In genomic region chr1:230083746-230084407, GRCh38 we compare ENCODE assay signal across 10 cellular contexts. TPM values are rescaled to one million over a fixed set of nuclear protein-coding genes. Genes with fewer than 3 reads are reported as not detected.
DNase-seq lines count a peak whose midpoint lies in the region; ATAC-seq, FAIRE-seq and TF ChIP-seq lines count a peak whose summit lies in the region.
"Had no signal": no experiment of that assay in that cellular context is flagged by ENCODE, and none has a peak within 500 bp of the region (broad histone marks: within the 10 kb centered on the region; RNA-seq: fewer than 3 reads in every experiment).

No MANE protein-coding gene starts in this region.

- peaks cover 86% of the 10 kb centered on the region for H3K4me1 ChIP-seq in KMS-11 (ENCODE audit: low read depth, poor library complexity, severe bottlenecking)
- peaks cover 57% of the 10 kb centered on the region for H3K4me1 ChIP-seq in astrocyte (ENCODE audit: insufficient read depth, low read length)
- peaks cover 0 to 11% of the 10 kb centered on the region in 2 donors for H3K4me1 ChIP-seq in naive thymus-derived CD4-positive, alpha-beta T cell (ENCODE audit: control insufficient read depth in 2 of 2, insufficient read depth in 2 of 2, low read length in 2 of 2)

- H3K36me3 ChIP-seq in KMS-11 (ENCODE audit: insufficient read depth) (no peaks in the 10 kb centered on the region), astrocyte (ENCODE audit: insufficient read depth, low read length) (no peaks in the 10 kb centered on the region)
- H3K36me3 ChIP-seq in naive thymus-derived CD4-positive, alpha-beta T cell (ENCODE audit: control insufficient read depth in 2 of 3, insufficient read depth in 3 of 3, low read length in 3 of 3), result no peaks in the 10 kb centered on the region

- peaks cover 10% of the 10 kb centered on the region for H3K9me3 Mint-ChIP-seq in astrocyte (ENCODE audit: unreplicated experiment)
- peaks cover 0 to 10% (median 3%) of the 10 kb centered on the region in 11 donors for H3K9me3 Mint-ChIP-seq in naive thymus-derived CD4-positive, alpha-beta T cell

- H3K27ac ChIP-seq in AG04450 (ENCODE audit: low read depth, low read length), result peak overlapping the region; percentile 92
- H3K27ac ChIP-seq in KMS-11, result peak overlapping the region; percentile 89
- peak overlapping the region; percentile 96 for H3K27ac ChIP-seq in astrocyte (ENCODE audit: low read depth, low read length)
- H3K27ac ChIP-seq in naive thymus-derived CD4-positive, alpha-beta T cell (ENCODE audit: low read depth, low read length), result no peak overlapping the region

- DNase-seq in AG04450 (ENCODE audit: low read depth, low spot score) (no peak), astrocyte (ENCODE audit: low read depth) (no peak), NCI-H187 (lab: John Stamatoyannopoulos, UW) (no peak), cortex of kidney (lab: John Stamatoyannopoulos, UW) (no peak)
- DNase-seq in naive thymus-derived CD4-positive, alpha-beta T cell, result no peak
- DNase-seq: NCI-H526 treated with DMSO at 0.1 percent for 48 hours had no signal

- TF ChIP-seq CTCF in AG04450 (IDR thresholded peaks at IDR 0.05; ENCODE audit: low read depth, low read length) (no peak), KMS-11 (conservative IDR thresholded peaks at IDR 0.05; ENCODE audit: low read depth, low read length) (no peak), astrocyte (IDR thresholded peaks at IDR 0.05; ENCODE audit: insufficient read depth, low read depth, low read length) (no peak)

- H3K27me3 ChIP-seq in AG04450 (ENCODE audit: control insufficient read depth, insufficient read depth, low read length), result no peaks in the 10 kb centered on the region
- no peaks in the 10 kb centered on the region for H3K27me3 ChIP-seq in KMS-11 (ENCODE audit: insufficient read depth, low read depth)
- no peaks in the 10 kb centered on the region for H3K27me3 ChIP-seq in astrocyte (ENCODE audit: insufficient read depth, low read length)
- no peaks in the 10 kb centered on the region for H3K27me3 ChIP-seq in naive thymus-derived CD4-positive, alpha-beta T cell (ENCODE audit: control insufficient read depth in 2 of 2, insufficient read depth in 2 of 2, low read length in 2 of 2)

- peak overlapping the region; percentile 73 for H3K4me3 Mint-ChIP-seq in astrocyte (ENCODE audit: unreplicated experiment)
- peak overlapping the region in 8 of 10 donors; percentile 9 to 64 (median 40) for H3K4me3 Mint-ChIP-seq in naive thymus-derived CD4-positive, alpha-beta T cell
- H3K4me3 Mint-ChIP-seq: nephron had no signal

- H3K4me2 ChIP-seq in KMS-11, result peak overlapping the region; percentile 97
- H3K4me2 ChIP-seq in astrocyte (ENCODE audit: low read length), result peak overlapping the region; percentile 82

- peaks cover 93% of the 10 kb centered on the region for H3K4me1 Mint-ChIP-seq in astrocyte (ENCODE audit: low read depth, unreplicated experiment)
- H3K4me1 Mint-ChIP-seq in naive thymus-derived CD4-positive, alpha-beta T cell, result peaks cover 43 to 80% (median 56%) of the 10 kb centered on the region in 7 donors

- H3K9ac ChIP-seq in KMS-11 (peak overlapping the region; percentile 62), astrocyte (ENCODE audit: low read length) (peak overlapping the region; percentile 86)

- intact Hi-C loops in naive thymus-derived CD4-positive, alpha-beta T cell (cut with micrococcal nuclease), result loop anchor here in 1 of 2 donors (2.0 kb wide), 1 partner anchor 15 kb away; no protein-coding TSS in a partner anchor

- H4K20me1 ChIP-seq in KMS-11 (ENCODE audit: insufficient read depth) (peaks cover 12% of the 10 kb centered on the region; the same call in 1 of the 2 replicates), astrocyte (ENCODE audit: insufficient read depth, low read length) (peaks cover 11% of the 10 kb centered on the region)

- H3K79me2 ChIP-seq in KMS-11 (ENCODE audit: insufficient read depth, low read depth) (peaks cover 99% of the 10 kb centered on the region), astrocyte (ENCODE audit: insufficient read depth, low read length) (peaks cover 96% of the 10 kb centered on the region)

- peaks cover 8% of the 10 kb centered on the region for H3K9me3 ChIP-seq in AG04450 (ENCODE audit: control insufficient read depth, insufficient read depth, low read length)
- H3K9me3 ChIP-seq in astrocyte (ENCODE audit: insufficient read depth, low read depth, low read length), result peaks cover 5% of the 10 kb centered on the region
- peaks cover 0 to 12% (median 0%) of the 10 kb centered on the region in 3 experiments for H3K9me3 ChIP-seq in naive thymus-derived CD4-positive, alpha-beta T cell (ENCODE audit: control insufficient read depth in 2 of 3, low read length in 3 of 3)

- H3K4me3 ChIP-seq in AG04450 (ENCODE audit: low read depth, low read length) (no peak overlapping the region), KMS-11 (IDR thresholded peaks at IDR 0.05; ENCODE audit: insufficient read depth, low read depth, low read length) (peak overlapping the region; percentile 11), astrocyte (ENCODE audit: insufficient read depth, low read depth, low read length) (peak overlapping the region; percentile 20)
- no peak overlapping the region for H3K4me3 ChIP-seq in naive thymus-derived CD4-positive, alpha-beta T cell (ENCODE audit: low read length)

- H3K27me3 Mint-ChIP-seq in astrocyte (ENCODE audit: low read depth, unreplicated experiment), result no peaks in the 10 kb centered on the region
- peaks cover 0 to 5% (median 0%) of the 10 kb centered on the region in 5 donors for H3K27me3 Mint-ChIP-seq in naive thymus-derived CD4-positive, alpha-beta T cell

- H3K36me3 Mint-ChIP-seq in astrocyte (ENCODE audit: low read depth, unreplicated experiment), result peaks cover 28% of the 10 kb centered on the region
- H3K36me3 Mint-ChIP-seq in naive thymus-derived CD4-positive, alpha-beta T cell, result peaks cover 4 to 19% (median 6%) of the 10 kb centered on the region in 5 donors

- CTCF ChIA-PET in AG04450 (lab: Charles Lee), result no interaction called here
- CTCF ChIA-PET in naive thymus-derived CD4-positive, alpha-beta T cell (lab: Charles Lee), result no interaction called here

- POLR2A ChIA-PET in AG04450 (lab: Yijun Ruan, JAX), result interaction anchor here (0.7 to 2.5 kb wide), 4 partner anchors 10 to 30 kb away, joined by 3 to 16 read pairs (median 8); no protein-coding TSS in a partner anchor
- POLR2A ChIA-PET in naive thymus-derived CD4-positive, alpha-beta T cell (lab: Charles Lee), result interaction anchor here (0.9 kb wide), 1 partner anchor 13 kb away, joined by 5 read pairs; no protein-coding TSS in a partner anchor

- H2AFZ ChIP-seq in KMS-11 (ENCODE audit: low read depth) (no peak overlapping the region), astrocyte (ENCODE audit: low read depth, low read length) (no peak overlapping the region)

- no peak for FAIRE-seq in astrocyte (lab: Jason Lieb, UNC)

- ATAC-seq in naive thymus-derived CD4-positive, alpha-beta T cell, result no peak
- ATAC-seq in GM18868 (IDR thresholded peaks at IDR 0.05; ENCODE audit: unreplicated experiment) (no peak), HG02981 (IDR thresholded peaks at IDR 0.05; ENCODE audit: unreplicated experiment) (no peak)

- peak overlapping the region; percentile 99 for H3K27ac Mint-ChIP-seq in astrocyte (ENCODE audit: unreplicated experiment)
- H3K27ac Mint-ChIP-seq in naive thymus-derived CD4-positive, alpha-beta T cell, result peak overlapping the region in 6 of 9 donors; percentile 32 to 72 (median 64)

RNA-seq across cellular contexts. Expression of gene GALNT2, which starts 16.8 kb away (rescaled TPM):
- 119 and 121 TPM in 2 replicates for polyA plus RNA-seq in AG04450 (2011; rRNA removed)
- polyA minus RNA-seq in AG04450 (2011; rRNA and poly(A)+ RNA removed), result 96.5 and 108 TPM in 2 replicates
- 507 and 634 TPM in 2 replicates for total RNA-seq in astrocyte
- total RNA-seq in naive thymus-derived CD4-positive, alpha-beta T cell, result 10 to 100 TPM; 18.7 to 32.7 (median 26.4) TPM
- polyA plus RNA-seq in naive thymus-derived CD4-positive, alpha-beta T cell, result 10 to 100 TPM; 12.0 to 13.1 TPM

Comparison
In these comparisons a context has a peak if more than half of its experiments do, and no peak if none do; other contexts are left out.
1. H3K4me3 ChIP-seq: peak in KMS-11 (single experiment) and astrocyte (single experiment); none in AG04450 (single experiment) and naive thymus-derived CD4-positive, alpha-beta T cell (single experiment).
2. RNA of gene GALNT2, which starts 16.8 kb away (total RNA-seq): 507 to 634 TPM in astrocyte; 18.7 to 32.7 TPM in naive thymus-derived CD4-positive, alpha-beta T cell; every median in the first group is over 10 times any median in the second.